Comparison of ENCODE assay signal across 8 cellular contexts in the genomic region with DNA sequence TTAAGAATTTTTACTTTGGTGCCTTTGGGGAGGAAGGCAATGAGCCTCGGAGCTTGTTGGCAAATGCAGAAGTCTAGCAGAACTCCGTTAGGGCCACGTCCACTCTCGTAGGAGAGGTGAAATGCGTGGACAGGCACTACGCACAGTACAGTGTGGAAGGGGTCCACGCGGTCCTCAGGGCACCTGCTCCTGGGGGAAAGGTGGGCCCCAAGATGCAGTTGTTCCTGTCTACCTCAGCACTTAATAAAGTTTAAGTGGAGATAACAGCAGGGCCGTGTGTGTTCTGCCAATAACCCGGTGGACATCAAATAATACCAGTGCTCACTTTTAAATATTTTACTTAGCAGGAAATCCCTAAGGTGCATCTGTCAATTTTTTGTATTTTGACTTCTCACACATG. TPM values are rescaled to one million over a fixed set of nuclear protein-coding genes. Genes with fewer than 3 reads are reported as not detected.
DNase-seq lines count a peak whose midpoint lies in the region; ATAC-seq and TF ChIP-seq lines count a peak whose summit lies in the region.

No MANE protein-coding gene starts in this region.

- H3K36me3 Mint-ChIP-seq in WTC11, result no peaks in the 10 kb centered on the region; the same call in 1 of the 2 replicates

- 21 to 28% methylated on average over 2 to 9 of the region's 10 CpGs for WGBS in gastroesophageal sphincter (ENCODE audit: low coverage in 1 of 2), 2 donors

- TF ChIP-seq POLR2A in gastroesophageal sphincter (IDR thresholded peaks at IDR 0.05), result no peak

- H3K4me1 ChIP-seq in HEK293 (ENCODE audit: control insufficient read depth, insufficient read depth, low read length), result peaks cover 11% of the 10 kb centered on the region
- H3K4me1 ChIP-seq in gastroesophageal sphincter, result peaks cover 0 to 64% (median 19%) of the 10 kb centered on the region in 3 donors

- H3K36me3 ChIP-seq in HEK293 (ENCODE audit: control insufficient read depth in 2 of 2, insufficient read depth in 1 of 2, low read length in 2 of 2), result peaks cover 4 to 19% of the 10 kb centered on the region in 2 experiments; a peak in 2 of 3 replicates
- H3K36me3 ChIP-seq in gastroesophageal sphincter, result peaks cover 0 to 15% of the 10 kb centered on the region in 2 donors

- peak overlapping the region; percentile 64 for H3K4me3 Mint-ChIP-seq in WTC11

- no peak overlapping the region for H3K27ac ChIP-seq in HEK293 (ENCODE audit: extremely low read depth, low read depth, low read length)
- peak overlapping the region in 2 of 4 donors; percentile 97 to 98 for H3K27ac ChIP-seq in gastroesophageal sphincter
- no peak overlapping the region for H3K27ac ChIP-seq in skin epidermis

- DNase-seq in WTC11 (ENCODE audit: low spot score), result no peak
- no peak for DNase-seq in NK-92 (lab: John Stamatoyannopoulos, UW; ENCODE audit: unreplicated experiment)
- DNase-seq in 8988T, result no peak
- no peak for DNase-seq in hypothalamus (lab: John Stamatoyannopoulos, UW)
- DNase-seq in NCI-H1417 (lab: John Stamatoyannopoulos, UW), result no peak

- H3K4me1 Mint-ChIP-seq in WTC11, result peaks cover 14% of the 10 kb centered on the region

- H3K9me3 ChIP-seq in HEK293 (ENCODE audit: control insufficient read depth, insufficient read depth, low read depth, low read length) (no peaks in the 10 kb centered on the region), gastroesophageal sphincter (no peaks in the 10 kb centered on the region)

- ATAC-seq in WTC11 (no peak), gastroesophageal sphincter (no peak)

- H3K27me3 ChIP-seq in gastroesophageal sphincter, result no peaks in the 10 kb centered on the region

- POLR2A ChIA-PET in HEK293 (lab: Yijun Ruan, JAX) (interaction anchor here (0.7 to 3.0 kb wide), 3 partner anchors 11 to 28 kb away, joined by 3 to 14 read pairs (median 3); a partner anchor contains a TSS), WTC11 (lab: Charles Lee) (interaction anchor here (0.6 kb wide), 1 partner anchor 1343 kb away, joined by 3 read pairs; no protein-coding TSS in a partner anchor)

- no peaks in the 10 kb centered on the region for H3K9me3 Mint-ChIP-seq in WTC11

- H3K27me3 Mint-ChIP-seq in WTC11 (ENCODE audit: low read depth), result peaks cover 45% of the 10 kb centered on the region

- TF ChIP-seq CTCF in HEK293 (tag by site-specific recombination; IDR thresholded peaks at IDR 0.05), result no peak
- TF ChIP-seq CTCF in WTC11 (IDR thresholded peaks at IDR 0.05), result no peak
- TF ChIP-seq CTCF in gastroesophageal sphincter (IDR thresholded peaks at IDR 0.05), result no peak

- no peak for TF ChIP-seq EP300 in gastroesophageal sphincter (IDR thresholded peaks at IDR 0.05)

- CTCF ChIA-PET in HEK293 (lab: Yijun Ruan, JAX), result no interaction called here
- CTCF ChIA-PET in WTC11 (lab: Charles Lee), result interaction anchor here (0.6 to 4.2 kb wide), 2 partner anchors 13 to 60 kb away, joined by 3 to 25 read pairs; no protein-coding TSS in a partner anchor

- H3K4me3 ChIP-seq in HEK293 (ENCODE audit: low read depth, low read length) (peak overlapping the region; percentile 74), gastroesophageal sphincter (peak overlapping the region; percentile 80 to 87), skin epidermis (peak overlapping the region in 4 of 7 experiments; percentile 39 to 66 (median 54))

- H3K27ac Mint-ChIP-seq in WTC11, result no peak overlapping the region

TF ChIP-seq in HEK293, 187 proteins besides CTCF, POLR2A, EP300 and RAD21:
- TF ChIP-seq ZNF585B (tag by site-specific recombination; IDR thresholded peaks at IDR 0.05), result no peak
- TF ChIP-seq OVOL3 (tag by site-specific recombination; IDR thresholded peaks at IDR 0.05), result no peak
- 0 out of 2 replicates have a peak, but pooled peaks have one; percentile 8 for TF ChIP-seq ZNF335 (tag by site-specific recombination; conservative IDR thresholded peaks at IDR 0.05)

TF ChIP-seq in WTC11, 78 proteins besides CTCF, POLR2A, EP300 and RAD21 (continues in another document):
- TF ChIP-seq CREM (CRISPR knock-in tag; IDR thresholded peaks at IDR 0.05) (no peak), TCF7 (CRISPR knock-in tag; IDR thresholded peaks at IDR 0.05; ENCODE audit: low read depth) (no peak), RORB (CRISPR knock-in tag; IDR thresholded peaks at IDR 0.05) (no peak), OVOL2 (CRISPR knock-in tag; IDR thresholded peaks at IDR 0.05; ENCODE audit: borderline replicate concordance) (no peak), SMAD3 (CRISPR knock-in tag; IDR thresholded peaks at IDR 0.05; ENCODE audit: borderline replicate concordance) (no peak), TEAD1 (CRISPR knock-in tag; IDR thresholded peaks at IDR 0.05) (no peak), ZBTB21 (CRISPR knock-in tag; IDR thresholded peaks at IDR 0.05; ENCODE audit: borderline replicate concordance) (no peak), JUN (CRISPR knock-in tag; IDR thresholded peaks at IDR 0.05) (no peak), ZNF671 (CRISPR knock-in tag; IDR thresholded peaks at IDR 0.05) (no peak), CBFB (CRISPR knock-in tag; IDR thresholded peaks at IDR 0.05; ENCODE audit: low read depth) (no peak)
- TF ChIP-seq, protein P1, sequence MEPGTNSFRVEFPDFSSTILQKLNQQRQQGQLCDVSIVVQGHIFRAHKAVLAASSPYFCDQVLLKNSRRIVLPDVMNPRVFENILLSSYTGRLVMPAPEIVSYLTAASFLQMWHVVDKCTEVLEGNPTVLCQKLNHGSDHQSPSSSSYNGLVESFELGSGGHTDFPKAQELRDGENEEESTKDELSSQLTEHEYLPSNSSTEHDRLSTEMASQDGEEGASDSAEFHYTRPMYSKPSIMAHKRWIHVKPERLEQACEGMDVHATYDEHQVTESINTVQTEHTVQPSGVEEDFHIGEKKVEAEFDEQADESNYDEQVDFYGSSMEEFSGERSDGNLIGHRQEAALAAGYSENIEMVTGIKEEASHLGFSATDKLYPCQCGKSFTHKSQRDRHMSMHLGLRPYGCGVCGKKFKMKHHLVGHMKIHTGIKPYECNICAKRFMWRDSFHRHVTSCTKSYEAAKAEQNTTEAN (CRISPR knock-in tag; IDR thresholded peaks at IDR 0.05), result no peak
- TF ChIP-seq, protein P2, sequence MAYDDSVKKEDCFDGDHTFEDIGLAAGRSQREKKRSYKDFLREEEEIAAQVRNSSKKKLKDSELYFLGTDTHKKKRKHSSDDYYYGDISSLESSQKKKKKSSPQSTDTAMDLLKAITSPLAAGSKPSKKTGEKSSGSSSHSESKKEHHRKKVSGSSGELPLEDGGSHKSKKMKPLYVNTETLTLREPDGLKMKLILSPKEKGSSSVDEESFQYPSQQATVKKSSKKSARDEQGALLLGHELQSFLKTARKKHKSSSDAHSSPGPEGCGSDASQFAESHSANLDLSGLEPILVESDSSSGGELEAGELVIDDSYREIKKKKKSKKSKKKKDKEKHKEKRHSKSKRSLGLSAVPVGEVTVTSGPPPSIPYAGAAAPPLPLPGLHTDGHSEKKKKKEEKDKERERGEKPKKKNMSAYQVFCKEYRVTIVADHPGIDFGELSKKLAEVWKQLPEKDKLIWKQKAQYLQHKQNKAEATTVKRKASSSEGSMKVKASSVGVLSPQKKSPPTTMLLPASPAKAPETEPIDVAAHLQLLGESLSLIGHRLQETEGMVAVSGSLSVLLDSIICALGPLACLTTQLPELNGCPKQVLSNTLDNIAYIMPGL (CRISPR knock-in tag; IDR thresholded peaks at IDR 0.05), result no peak
- TF ChIP-seq, protein P3, sequence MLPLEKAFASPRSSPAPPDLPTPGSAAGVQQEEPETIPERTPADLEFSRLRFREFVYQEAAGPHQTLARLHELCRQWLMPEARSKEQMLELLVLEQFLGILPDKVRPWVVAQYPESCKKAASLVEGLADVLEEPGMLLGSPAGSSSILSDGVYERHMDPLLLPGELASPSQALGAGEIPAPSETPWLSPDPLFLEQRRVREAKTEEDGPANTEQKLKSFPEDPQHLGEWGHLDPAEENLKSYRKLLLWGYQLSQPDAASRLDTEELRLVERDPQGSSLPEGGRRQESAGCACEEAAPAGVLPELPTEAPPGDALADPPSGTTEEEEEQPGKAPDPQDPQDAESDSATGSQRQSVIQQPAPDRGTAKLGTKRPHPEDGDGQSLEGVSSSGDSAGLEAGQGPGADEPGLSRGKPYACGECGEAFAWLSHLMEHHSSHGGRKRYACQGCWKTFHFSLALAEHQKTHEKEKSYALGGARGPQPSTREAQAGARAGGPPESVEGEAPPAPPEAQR (CRISPR knock-in tag; IDR thresholded peaks at IDR 0.05), result no peak
- TF ChIP-seq, protein P4, sequence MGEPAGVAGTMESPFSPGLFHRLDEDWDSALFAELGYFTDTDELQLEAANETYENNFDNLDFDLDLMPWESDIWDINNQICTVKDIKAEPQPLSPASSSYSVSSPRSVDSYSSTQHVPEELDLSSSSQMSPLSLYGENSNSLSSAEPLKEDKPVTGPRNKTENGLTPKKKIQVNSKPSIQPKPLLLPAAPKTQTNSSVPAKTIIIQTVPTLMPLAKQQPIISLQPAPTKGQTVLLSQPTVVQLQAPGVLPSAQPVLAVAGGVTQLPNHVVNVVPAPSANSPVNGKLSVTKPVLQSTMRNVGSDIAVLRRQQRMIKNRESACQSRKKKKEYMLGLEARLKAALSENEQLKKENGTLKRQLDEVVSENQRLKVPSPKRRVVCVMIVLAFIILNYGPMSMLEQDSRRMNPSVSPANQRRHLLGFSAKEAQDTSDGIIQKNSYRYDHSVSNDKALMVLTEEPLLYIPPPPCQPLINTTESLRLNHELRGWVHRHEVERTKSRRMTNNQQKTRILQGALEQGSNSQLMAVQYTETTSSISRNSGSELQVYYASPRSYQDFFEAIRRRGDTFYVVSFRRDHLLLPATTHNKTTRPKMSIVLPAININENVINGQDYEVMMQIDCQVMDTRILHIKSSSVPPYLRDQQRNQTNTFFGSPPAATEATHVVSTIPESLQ (CRISPR knock-in tag; IDR thresholded peaks at IDR 0.05), result no peak
- TF ChIP-seq, protein P5, sequence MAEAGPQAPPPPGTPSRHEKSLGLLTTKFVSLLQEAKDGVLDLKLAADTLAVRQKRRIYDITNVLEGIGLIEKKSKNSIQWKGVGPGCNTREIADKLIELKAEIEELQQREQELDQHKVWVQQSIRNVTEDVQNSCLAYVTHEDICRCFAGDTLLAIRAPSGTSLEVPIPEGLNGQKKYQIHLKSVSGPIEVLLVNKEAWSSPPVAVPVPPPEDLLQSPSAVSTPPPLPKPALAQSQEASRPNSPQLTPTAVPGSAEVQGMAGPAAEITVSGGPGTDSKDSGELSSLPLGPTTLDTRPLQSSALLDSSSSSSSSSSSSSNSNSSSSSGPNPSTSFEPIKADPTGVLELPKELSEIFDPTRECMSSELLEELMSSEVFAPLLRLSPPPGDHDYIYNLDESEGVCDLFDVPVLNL (CRISPR knock-in tag; IDR thresholded peaks at IDR 0.05; ENCODE audit: borderline replicate concordance, low read depth), result no peak

RNA-seq across cellular contexts. Expression of a gene that starts 1.8 kb away (rescaled TPM):
- total RNA-seq in WTC11 (2021) (37.1 to 38.6 TPM (median 37.9 TPM) in 3 replicates), gastroesophageal sphincter (10 to 100 TPM; 47.4 to 88.9 (median 58.6) TPM)

RNA-seq across cellular contexts. Expression of a gene that starts 25.6 kb away (rescaled TPM):
- total RNA-seq in WTC11 (2021) (37.8 to 43.6 TPM (median 40.7 TPM) in 3 replicates), gastroesophageal sphincter (10 to 100 TPM; 11.7 to 25.4 (median 19.9) TPM)

RNA-seq across cellular contexts. Expression of a gene that starts 30.3 kb away (rescaled TPM):
- total RNA-seq in WTC11 (2021) (467 to 550 TPM (median 535 TPM) in 3 replicates), gastroesophageal sphincter (100 to 1,000 TPM in 3 of 4 donors, 10 to 100 TPM in 1; 61.1 to 169 (median 136) TPM)

RNA-seq across cellular contexts. Expression of a gene that starts 45.5 kb away (rescaled TPM):
- 104 to 108 TPM (median 107 TPM) in 3 replicates for total RNA-seq in WTC11 (2021)
- total RNA-seq in gastroesophageal sphincter, result 10 to 100 TPM; 19.9 to 47.6 (median 24.3) TPM

RNA-seq across cellular contexts. Expression of a gene that starts 57.0 kb away (rescaled TPM):
- total RNA-seq in WTC11 (2021), result 119 to 144 TPM (median 140 TPM) in 3 replicates
- total RNA-seq in gastroesophageal sphincter, result 10 to 100 TPM; 47.7 to 93.5 (median 55.8) TPM
